Comparison of ENCODE assay signal across 9 cellular contexts in the genomic region with DNA sequence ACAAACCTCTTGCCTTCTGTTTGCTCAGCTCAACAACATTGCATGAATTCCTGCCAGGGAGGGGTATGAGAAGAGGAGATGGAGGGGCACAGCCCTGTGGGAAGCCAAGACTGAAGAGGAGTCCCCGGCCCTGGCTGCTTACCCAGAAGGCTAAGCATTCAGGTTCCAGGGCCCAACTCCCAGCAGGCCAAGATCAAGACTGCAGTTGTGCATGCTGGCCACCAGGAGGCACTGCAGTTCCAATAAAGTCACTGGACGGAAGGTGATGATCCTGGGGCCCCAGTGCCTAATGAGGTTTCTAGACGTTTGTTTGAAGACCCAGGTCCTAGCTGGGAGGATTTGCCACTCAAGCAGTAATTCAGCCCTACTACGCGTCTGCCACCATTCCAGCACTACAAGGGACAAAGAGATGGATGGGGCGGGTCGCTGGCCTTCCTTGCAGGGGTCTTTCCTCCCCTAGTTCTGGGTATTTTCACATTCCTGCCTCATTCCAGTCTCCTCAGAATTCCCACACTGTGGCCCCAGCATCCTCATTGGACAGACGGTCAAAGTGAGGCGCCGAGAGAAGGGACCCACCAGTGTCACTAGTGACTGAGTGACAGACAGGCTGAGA. TPM values are rescaled to one million over a fixed set of nuclear protein-coding genes. Genes with fewer than 3 reads are reported as not detected.
DNase-seq lines count a peak whose midpoint lies in the region; ATAC-seq and TF ChIP-seq lines count a peak whose summit lies in the region.
"Had no signal": no experiment of that assay in that cellular context is flagged by ENCODE, and none has a peak within 500 bp of the region (broad histone marks: within the 10 kb centered on the region; RNA-seq: fewer than 3 reads in every experiment).

No MANE protein-coding gene starts in this region.

- ATAC-seq in mucosa of descending colon (peak; percentile 84), GM21528 (IDR thresholded peaks at IDR 0.05; ENCODE audit: low FRiP score, unreplicated experiment) (no peak)

- H3K27ac ChIP-seq in stomach, result no peak overlapping the region

- H3K36me3 ChIP-seq in mucosa of descending colon (ENCODE audit: low read depth) (no peaks in the 10 kb centered on the region), stomach (no peaks in the 10 kb centered on the region)

- H3K9me3 ChIP-seq in mucosa of descending colon (no peaks in the 10 kb centered on the region), stomach (no peaks in the 10 kb centered on the region)

- intact Hi-C loops in Calu3 (cut with micrococcal nuclease; ENCODE audit: unreplicated experiment) (loop anchor here (1.0 kb wide), 1 partner anchor 252 kb away; no protein-coding TSS in a partner anchor), mucosa of descending colon (cut with DNase I, micrococcal nuclease) (loop anchor here (2.0 to 10.0 kb wide), 3 partner anchors 251 to 328 kb away; no protein-coding TSS in a partner anchor), stomach (cut with DNase I; ENCODE audit: low total_unique reads) (loop anchor here (5.0 kb wide), 1 partner anchor 251 kb away; no protein-coding TSS in a partner anchor)
- intact Hi-C loops in activated CD4-positive, alpha-beta T cell treated with anti-CD3 and anti-CD28 coated beads, Interleukin-2, amount 10 ng/mL, durations not matched to agents 24 days and 14 days (cut with micrococcal nuclease), result loop anchor here (1.0 to 5.0 kb wide), 3 partner anchors 176 to 252 kb away; no protein-coding TSS in a partner anchor

- DNase-seq in Calu3 (peak; percentile 68), HCEC 1CT (peak; percentile 51), NCI-H446 (lab: John Stamatoyannopoulos, UW) (peak; percentile 72 to 82), mucosa of descending colon (peak in 2 of 3 donors; percentile 43 to 63), stomach (peak; percentile 41)
- peak; percentile 87 for DNase-seq in activated CD4-positive, alpha-beta T cell treated with anti-CD3 and anti-CD28 coated beads, Interleukin-2, amount 10 ng/mL, durations not matched to agents 24 days and 14 days
- DNase-seq in effector CD4-positive, alpha-beta T cell, result peak; percentile 41

- CTCF ChIA-PET in Calu3 (lab: Charles Lee), result interaction anchor here (1.0 kb wide), 1 partner anchor 331 kb away, joined by 3 read pairs; no protein-coding TSS in a partner anchor

- peaks cover 63% of the 10 kb centered on the region for H3K27me3 Mint-ChIP-seq in Calu3 (ENCODE audit: unreplicated experiment)
- peaks cover 4% of the 10 kb centered on the region for H3K27me3 Mint-ChIP-seq in activated CD4-positive, alpha-beta T cell treated with anti-CD3 and anti-CD28 coated beads, Interleukin-2, amount 10 ng/mL, durations not matched to agents 24 days and 14 days

- no peak overlapping the region for H3K4me3 Mint-ChIP-seq in Calu3 (ENCODE audit: low read depth, unreplicated experiment)
- H3K4me3 Mint-ChIP-seq in activated CD4-positive, alpha-beta T cell treated with anti-CD3 and anti-CD28 coated beads, Interleukin-2, amount 10 ng/mL, durations not matched to agents 24 days and 14 days, result no peak overlapping the region

- no peaks in the 10 kb centered on the region for H3K27me3 ChIP-seq in stomach

- H3K4me3 ChIP-seq in mucosa of descending colon (no peak overlapping the region), stomach (no peak overlapping the region)

- no peaks in the 10 kb centered on the region for H3K4me1 ChIP-seq in mucosa of descending colon (ENCODE audit: low read depth)
- H3K4me1 ChIP-seq in stomach, result no peaks in the 10 kb centered on the region

- no peaks in the 10 kb centered on the region for H3K9me3 Mint-ChIP-seq in Calu3 (ENCODE audit: low read depth, unreplicated experiment)
- H3K9me3 Mint-ChIP-seq in activated CD4-positive, alpha-beta T cell treated with anti-CD3 and anti-CD28 coated beads, Interleukin-2, amount 10 ng/mL, durations not matched to agents 24 days and 14 days, result no peaks in the 10 kb centered on the region

- 53 to 67% (median 59%) methylated on average over 10 of the region's 10 CpGs for WGBS in stomach, 5 donors

- no TSS peak for BruUV-seq in Calu3 (replicated peaks; lab: Mats Ljungman, UMichigan)

- TF ChIP-seq EP300 in stomach (IDR thresholded peaks at IDR 0.05), result no peak

- no peak overlapping the region for H3K27ac Mint-ChIP-seq in Calu3 (ENCODE audit: unreplicated experiment)
- no peak overlapping the region for H3K27ac Mint-ChIP-seq in activated CD4-positive, alpha-beta T cell treated with anti-CD3 and anti-CD28 coated beads, Interleukin-2, amount 10 ng/mL, durations not matched to agents 24 days and 14 days

- TF ChIP-seq POLR2A in stomach (IDR thresholded peaks at IDR 0.05), result no peak

- peak; percentile 93 for TF ChIP-seq CTCF in Calu3 (IDR thresholded peaks at IDR 0.05; ENCODE audit: unreplicated experiment)
- TF ChIP-seq CTCF in mucosa of descending colon (IDR thresholded peaks at IDR 0.05), result peak; percentile 84
- peak in 5 of 7 experiments; percentile 80 to 95 (median 87) for TF ChIP-seq CTCF in stomach (IDR thresholded peaks at IDR 0.05)

- no peaks in the 10 kb centered on the region for H3K4me1 Mint-ChIP-seq in Calu3 (ENCODE audit: low read depth, unreplicated experiment)
- H3K4me1 Mint-ChIP-seq in activated CD4-positive, alpha-beta T cell treated with anti-CD3 and anti-CD28 coated beads, Interleukin-2, amount 10 ng/mL, durations not matched to agents 24 days and 14 days, result no peaks in the 10 kb centered on the region

- H3K36me3 Mint-ChIP-seq in Calu3 (ENCODE audit: insufficient read depth, unreplicated experiment), result no peaks in the 10 kb centered on the region
- H3K36me3 Mint-ChIP-seq in activated CD4-positive, alpha-beta T cell treated with anti-CD3 and anti-CD28 coated beads, Interleukin-2, amount 10 ng/mL, durations not matched to agents 24 days and 14 days (ENCODE audit: low read depth), result no peaks in the 10 kb centered on the region

RNA-seq across cellular contexts. Expression of gene ALX4, which starts 23.6 kb away (rescaled TPM):
- total RNA-seq in Calu3 (2022) (not detected in 2 replicates), mucosa of descending colon (not detected), stomach (not detected)
- total RNA-seq in activated CD4-positive, alpha-beta T cell treated with anti-CD3 and anti-CD28 coated beads, Interleukin-2, amount 10 ng/mL, durations not matched to agents 24 days and 14 days, result not detected in 2 replicates
- not detected for polyA plus RNA-seq in stomach
- total RNA-seq: T-helper 2 cell treated with Interferon-gamma antibody and Interleukin-4, amounts not matched to agents 100 ng/mL and 5 ng/mL, for 36 hours had no signal
